13 cellular contexts compared by ENCODE assay signal in genomic region chr7:45446195-45446944, GRCh38.
DNase-seq lines count a peak whose midpoint lies in the region; ATAC-seq and TF ChIP-seq lines count a peak whose summit lies in the region.
"Had no signal": no experiment of that assay in that cellular context is flagged by ENCODE, and none has a peak within 500 bp of the region (broad histone marks: within the 10 kb centered on the region; RNA-seq: fewer than 3 reads in every experiment).

No MANE protein-coding gene starts in this region.

- CTCF ChIA-PET in RWPE1 (lab: Yijun Ruan, JAX): no interaction called here

- H3K27ac ChIP-seq in RWPE1 (no peak overlapping the region), right lobe of liver (no peak overlapping the region)
- H3K27ac ChIP-seq: ascending aorta, right atrium auricular region, tibial nerve had no signal

- no peaks in the 10 kb centered on the region for H3K36me3 ChIP-seq in right lobe of liver
- H3K36me3 ChIP-seq: ascending aorta, right atrium auricular region, tibial nerve had no signal

- no peak overlapping the region for H3K4me3 ChIP-seq in lower leg skin (ENCODE audit: low read depth, poor library complexity, severe bottlenecking)
- no peak overlapping the region for H3K4me3 ChIP-seq in right lobe of liver
- H3K4me3 ChIP-seq: ascending aorta, right atrium auricular region, tibial nerve had no signal

- ATAC-seq in GM19463 (IDR thresholded peaks at IDR 0.05; ENCODE audit: unreplicated experiment) (peak; percentile 94), HG03060 (IDR thresholded peaks at IDR 0.05; ENCODE audit: low read depth, unreplicated experiment) (peak; percentile 31), right lobe of liver (no peak)
- ATAC-seq: effector memory CD8-positive, alpha-beta T cell had no signal

- no peaks in the 10 kb centered on the region for H3K4me1 ChIP-seq in right lobe of liver
- H3K4me1 ChIP-seq: ascending aorta, right atrium auricular region, tibial nerve had no signal

- 73 to 82% methylated on average over 2 of the region's 2 CpGs for WGBS in lower leg skin, 2 donors
- WGBS in right lobe of liver (ENCODE audit: insufficient coverage, low coverage, low lambda C conversion rate, missing lambda C conversion rate): 69% methylated on average over 2 of the region's 2 CpGs

- H3K9me3 ChIP-seq in right lobe of liver: no peaks in the 10 kb centered on the region
- H3K9me3 ChIP-seq: ascending aorta, right atrium auricular region had no signal

- DNase-seq in ELR (ENCODE audit: low read depth): peak; percentile 58
- DNase-seq in RWPE1 (ENCODE audit: low spot score): peak; percentile 48
- DNase-seq in NCI-H226: no peak
- no peak for DNase-seq in hepatic stellate cell (ENCODE audit: low spot score)
- DNase-seq in lower leg skin (ENCODE audit: low spot score in 2 of 2): no peak
- DNase-seq in right lobe of liver: no peak
- DNase-seq: effector memory CD8-positive, alpha-beta T cell; NCI-H2171 had no signal

- H3K27me3 ChIP-seq in right lobe of liver: no peaks in the 10 kb centered on the region
- H3K27me3 ChIP-seq: ascending aorta, right atrium auricular region, tibial nerve had no signal

- intact Hi-C loops in lower leg skin (cut with DNase I; ENCODE audit: low total_unique reads): no loop called here
- intact Hi-C loops in right lobe of liver (cut with DNase I): no loop called here

- POLR2A ChIA-PET in RWPE1 (lab: Yijun Ruan, JAX; ENCODE audit: low non-redundant PET): no interaction called here

- TF ChIP-seq POLR2A in lower leg skin (IDR thresholded peaks at IDR 0.05) (no peak), right lobe of liver (IDR thresholded peaks at IDR 0.05) (no peak)

- no peak for TF ChIP-seq CTCF in RWPE1 (conservative IDR thresholded peaks at IDR 0.05; ENCODE audit: low read depth)
- no peak for TF ChIP-seq CTCF in lower leg skin (IDR thresholded peaks at IDR 0.05)
- no peak for TF ChIP-seq CTCF in right lobe of liver (IDR thresholded peaks at IDR 0.05)

Comparison
In these comparisons a context has a peak if more than half of its experiments do, and no peak if none do; other contexts are left out.
1. DNase-seq: peak in ELR (single experiment) and RWPE1 (single experiment); none in NCI-H226 (single experiment), hepatic stellate cell (single experiment), lower leg skin (0 of 2) and right lobe of liver (0 of 3).
2. ATAC-seq: peak in GM19463 (single experiment) and HG03060 (single experiment); none in right lobe of liver (0 of 4).